ENCODE assay signal across 1 cellular context in genomic region chr10:78047314-78047891, GRCh38.
TF ChIP-seq lines count a peak whose summit lies in the region.

No MANE protein-coding gene starts in this region.

TF ChIP-seq in K562, 482 proteins besides CTCF, POLR2A, EP300 and RAD21 (continued from another document and continues in another):
- no peak for TF ChIP-seq ZNF449 (CRISPR knock-in tag; IDR thresholded peaks at IDR 0.05)
- TF ChIP-seq ELF1 (tag; IDR thresholded peaks at IDR 0.05) = no peak
- peak; percentile 31; the same call in 1 of the 2 replicates for TF ChIP-seq ATF7 (IDR thresholded peaks at IDR 0.05)
- TF ChIP-seq L3MBTL2 (IDR thresholded peaks at IDR 0.05) = peak; percentile 37; the same call in 1 of the 2 replicates
- TF ChIP-seq WHSC1 (IDR thresholded peaks at IDR 0.05; ENCODE audit: low read length) = no peak
- no peak for TF ChIP-seq BRF1 (IDR thresholded peaks at IDR 0.05; ENCODE audit: borderline replicate concordance, extremely low read depth, insufficient read length)
- no peak for TF ChIP-seq FOXA1 (IDR thresholded peaks at IDR 0.05; ENCODE audit: borderline replicate concordance)
- TF ChIP-seq ZNF41 (CRISPR knock-in tag; conservative IDR thresholded peaks at IDR 0.05) = 0 out of 2 replicates have a peak, but pooled peaks have one; percentile 25
- TF ChIP-seq, protein P1, sequence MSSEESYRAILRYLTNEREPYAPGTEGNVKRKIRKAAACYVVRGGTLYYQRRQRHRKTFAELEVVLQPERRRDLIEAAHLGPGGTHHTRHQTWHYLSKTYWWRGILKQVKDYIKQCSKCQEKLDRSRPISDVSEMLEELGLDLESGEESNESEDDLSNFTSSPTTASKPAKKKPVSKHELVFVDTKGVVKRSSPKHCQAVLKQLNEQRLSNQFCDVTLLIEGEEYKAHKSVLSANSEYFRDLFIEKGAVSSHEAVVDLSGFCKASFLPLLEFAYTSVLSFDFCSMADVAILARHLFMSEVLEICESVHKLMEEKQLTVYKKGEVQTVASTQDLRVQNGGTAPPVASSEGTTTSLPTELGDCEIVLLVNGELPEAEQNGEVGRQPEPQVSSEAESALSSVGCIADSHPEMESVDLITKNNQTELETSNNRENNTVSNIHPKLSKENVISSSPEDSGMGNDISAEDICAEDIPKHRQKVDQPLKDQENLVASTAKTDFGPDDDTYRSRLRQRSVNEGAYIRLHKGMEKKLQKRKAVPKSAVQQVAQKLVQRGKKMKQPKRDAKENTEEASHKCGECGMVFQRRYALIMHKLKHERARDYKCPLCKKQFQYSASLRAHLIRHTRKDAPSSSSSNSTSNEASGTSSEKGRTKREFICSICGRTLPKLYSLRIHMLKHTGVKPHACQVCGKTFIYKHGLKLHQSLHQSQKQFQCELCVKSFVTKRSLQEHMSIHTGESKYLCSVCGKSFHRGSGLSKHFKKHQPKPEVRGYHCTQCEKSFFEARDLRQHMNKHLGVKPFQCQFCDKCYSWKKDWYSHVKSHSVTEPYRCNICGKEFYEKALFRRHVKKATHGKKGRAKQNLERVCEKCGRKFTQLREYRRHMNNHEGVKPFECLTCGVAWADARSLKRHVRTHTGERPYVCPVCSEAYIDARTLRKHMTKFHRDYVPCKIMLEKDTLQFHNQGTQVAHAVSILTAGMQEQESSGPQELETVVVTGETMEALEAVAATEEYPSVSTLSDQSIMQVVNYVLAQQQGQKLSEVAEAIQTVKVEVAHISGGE (CRISPR knock-in tag; IDR thresholded peaks at IDR 0.05) = no peak
- peak; percentile 21; the same call in 1 of the 2 replicates for TF ChIP-seq CREB1 (IDR thresholded peaks at IDR 0.05)
- TF ChIP-seq CREB1 (CRISPR knock-in tag; IDR thresholded peaks at IDR 0.05) = 0 out of 2 replicates have a peak, but pooled peaks have one; percentile 45
- peak; percentile 68; the same call in 1 of the 2 replicates for TF ChIP-seq STAG1 (CRISPR knock-in tag; IDR thresholded peaks at IDR 0.05; ENCODE audit: borderline replicate concordance)
- TF ChIP-seq SMARCB1 (IDR thresholded peaks at IDR 0.05; ENCODE audit: insufficient read length, low read depth) = no peak
- peak; percentile 85 for TF ChIP-seq DEAF1 (CRISPR knock-in tag; IDR thresholded peaks at IDR 0.05)
- TF ChIP-seq, protein P2, sequence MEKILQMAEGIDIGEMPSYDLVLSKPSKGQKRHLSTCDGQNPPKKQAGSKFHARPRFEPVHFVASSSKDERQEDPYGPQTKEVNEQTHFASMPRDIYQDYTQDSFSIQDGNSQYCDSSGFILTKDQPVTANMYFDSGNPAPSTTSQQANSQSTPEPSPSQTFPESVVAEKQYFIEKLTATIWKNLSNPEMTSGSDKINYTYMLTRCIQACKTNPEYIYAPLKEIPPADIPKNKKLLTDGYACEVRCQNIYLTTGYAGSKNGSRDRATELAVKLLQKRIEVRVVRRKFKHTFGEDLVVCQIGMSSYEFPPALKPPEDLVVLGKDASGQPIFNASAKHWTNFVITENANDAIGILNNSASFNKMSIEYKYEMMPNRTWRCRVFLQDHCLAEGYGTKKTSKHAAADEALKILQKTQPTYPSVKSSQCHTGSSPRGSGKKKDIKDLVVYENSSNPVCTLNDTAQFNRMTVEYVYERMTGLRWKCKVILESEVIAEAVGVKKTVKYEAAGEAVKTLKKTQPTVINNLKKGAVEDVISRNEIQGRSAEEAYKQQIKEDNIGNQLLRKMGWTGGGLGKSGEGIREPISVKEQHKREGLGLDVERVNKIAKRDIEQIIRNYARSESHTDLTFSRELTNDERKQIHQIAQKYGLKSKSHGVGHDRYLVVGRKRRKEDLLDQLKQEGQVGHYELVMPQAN (IDR thresholded peaks at IDR 0.05; ENCODE audit: borderline replicate concordance) = no peak
- TF ChIP-seq KLF13 (tag; IDR thresholded peaks at IDR 0.05; ENCODE audit: borderline replicate concordance, low read depth) = no peak
- no peak for TF ChIP-seq ZBTB43 (CRISPR knock-in tag; IDR thresholded peaks at IDR 0.05)
- peak in 1 of 2 experiments; percentile 21; a peak in 1 of 4 replicates for TF ChIP-seq TEAD1 (CRISPR knock-in tag; IDR thresholded peaks at IDR 0.05)
- no peak for TF ChIP-seq FOXO4 (CRISPR knock-in tag; IDR thresholded peaks at IDR 0.05)
- TF ChIP-seq ZNF184 (CRISPR knock-in tag; IDR thresholded peaks at IDR 0.05) = no peak
- TF ChIP-seq ZFPM2 (CRISPR knock-in tag; IDR thresholded peaks at IDR 0.05) = no peak
- TF ChIP-seq JUN (IDR thresholded peaks at IDR 0.05; ENCODE audit: borderline replicate concordance, low read depth, low read length) = peak; percentile 31; the same call in 1 of the 2 replicates
- no peak for TF ChIP-seq JUN (CRISPR knock-in tag; IDR thresholded peaks at IDR 0.05; ENCODE audit: borderline replicate concordance)
- TF ChIP-seq FOSL1 (tag; conservative IDR thresholded peaks at IDR 0.05) = no peak
- no peak for TF ChIP-seq ETV1 (tag; conservative IDR thresholded peaks at IDR 0.05; ENCODE audit: low read depth)
- no peak for TF ChIP-seq ZNF143 (CRISPR knock-in tag; IDR thresholded peaks at IDR 0.05)
- TF ChIP-seq ZNF696 (CRISPR knock-in tag; conservative IDR thresholded peaks at IDR 0.05) = no peak
- TF ChIP-seq ZNF24 (IDR thresholded peaks at IDR 0.05) = peak; percentile 25; the same call in 1 of the 2 replicates
- no peak for TF ChIP-seq SMARCA4 (IDR thresholded peaks at IDR 0.05)
- TF ChIP-seq SAFB (IDR thresholded peaks at IDR 0.05; ENCODE audit: borderline replicate concordance, low read depth, low read length) = no peak
- TF ChIP-seq RHOXF2B (CRISPR knock-in tag; conservative IDR thresholded peaks at IDR 0.05) = no peak
- TF ChIP-seq SRSF7 (optimal IDR thresholded peaks at IDR 0.05; ENCODE audit: low read depth, low read length) = no peak
- TF ChIP-seq CBX2 (IDR thresholded peaks at IDR 0.05; ENCODE audit: insufficient read depth, low read length, poor library complexity, severe bottlenecking) = no peak
- no peak for TF ChIP-seq HDGF (IDR thresholded peaks at IDR 0.05)
- TF ChIP-seq RCOR1 (IDR thresholded peaks at IDR 0.05; ENCODE audit: borderline replicate concordance in 1 of 2, low read depth in 2 of 2, low read length in 2 of 2) = peak in 1 of 2 experiments; percentile 54; a peak in 1 of 4 replicates
- TF ChIP-seq MTF1 (CRISPR knock-in tag; IDR thresholded peaks at IDR 0.05; ENCODE audit: borderline replicate concordance) = no peak
- TF ChIP-seq ZNF384 (IDR thresholded peaks at IDR 0.05; ENCODE audit: low read depth, low read length) = peak; percentile 49; the same call in 1 of the 2 replicates
- no peak for TF ChIP-seq SUPT5H (IDR thresholded peaks at IDR 0.05)
- TF ChIP-seq SMAD1 (IDR thresholded peaks at IDR 0.05; ENCODE audit: low read depth, low read length, partially characterized antibody) = no peak
- no peak for TF ChIP-seq MAFK (IDR thresholded peaks at IDR 0.05; ENCODE audit: low read length)
- TF ChIP-seq PURB (CRISPR knock-in tag; IDR thresholded peaks at IDR 0.05; ENCODE audit: low read depth) = no peak
- no peak for TF ChIP-seq MYBL2 (IDR thresholded peaks at IDR 0.05; ENCODE audit: low read depth)
- TF ChIP-seq MYBL2 (CRISPR knock-in tag; IDR thresholded peaks at IDR 0.05; ENCODE audit: borderline replicate concordance) = no peak
- no peak for TF ChIP-seq CBX1 (IDR thresholded peaks at IDR 0.05; ENCODE audit: low read depth)
- peak; percentile 79 for TF ChIP-seq CREM (IDR thresholded peaks at IDR 0.05; ENCODE audit: low read depth)
- TF ChIP-seq EP400 (IDR thresholded peaks at IDR 0.05) = no peak
- no peak for TF ChIP-seq ZFP36 (IDR thresholded peaks at IDR 0.05; ENCODE audit: low read depth, low read length, partially characterized antibody)
- TF ChIP-seq, protein P3, sequence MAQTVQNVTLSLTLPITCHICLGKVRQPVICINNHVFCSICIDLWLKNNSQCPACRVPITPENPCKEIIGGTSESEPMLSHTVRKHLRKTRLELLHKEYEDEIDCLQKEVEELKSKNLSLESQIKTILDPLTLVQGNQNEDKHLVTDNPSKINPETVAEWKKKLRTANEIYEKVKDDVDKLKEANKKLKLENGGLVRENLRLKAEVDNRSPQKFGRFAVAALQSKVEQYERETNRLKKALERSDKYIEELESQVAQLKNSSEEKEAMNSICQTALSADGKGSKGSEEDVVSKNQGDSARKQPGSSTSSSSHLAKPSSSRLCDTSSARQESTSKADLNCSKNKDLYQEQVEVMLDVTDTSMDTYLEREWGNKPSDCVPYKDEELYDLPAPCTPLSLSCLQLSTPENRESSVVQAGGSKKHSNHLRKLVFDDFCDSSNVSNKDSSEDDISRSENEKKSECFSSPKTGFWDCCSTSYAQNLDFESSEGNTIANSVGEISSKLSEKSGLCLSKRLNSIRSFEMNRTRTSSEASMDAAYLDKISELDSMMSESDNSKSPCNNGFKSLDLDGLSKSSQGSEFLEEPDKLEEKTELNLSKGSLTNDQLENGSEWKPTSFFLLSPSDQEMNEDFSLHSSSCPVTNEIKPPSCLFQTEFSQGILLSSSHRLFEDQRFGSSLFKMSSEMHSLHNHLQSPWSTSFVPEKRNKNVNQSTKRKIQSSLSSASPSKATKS (CRISPR knock-in tag; IDR thresholded peaks at IDR 0.05) = no peak
- peak; percentile 48; the same call in 1 of the 2 replicates for TF ChIP-seq TFAP4 (CRISPR knock-in tag; IDR thresholded peaks at IDR 0.05; ENCODE audit: borderline replicate concordance)
- no peak for TF ChIP-seq FUS (optimal IDR thresholded peaks at IDR 0.05; ENCODE audit: low read depth, low read length)
- TF ChIP-seq SIN3A (IDR thresholded peaks at IDR 0.05; ENCODE audit: borderline replicate concordance in 2 of 2, control insufficient read depth in 1 of 2, low read depth in 2 of 2, low read length in 2 of 2) = no peak
- no peak for TF ChIP-seq E2F3 (CRISPR knock-in tag; IDR thresholded peaks at IDR 0.05)
- TF ChIP-seq SIN3B (IDR thresholded peaks at IDR 0.05; ENCODE audit: low read depth) = no peak
- TF ChIP-seq GATAD2B (IDR thresholded peaks at IDR 0.05; ENCODE audit: borderline replicate concordance) = no peak
- TF ChIP-seq POLR2G (IDR thresholded peaks at IDR 0.05; ENCODE audit: low read depth, low read length) = no peak
- no peak for TF ChIP-seq ZBTB12 (CRISPR knock-in tag; IDR thresholded peaks at IDR 0.05)
- no peak for TF ChIP-seq ZBED1 (IDR thresholded peaks at IDR 0.05)
- TF ChIP-seq ZNF717 (CRISPR knock-in tag; IDR thresholded peaks at IDR 0.05) = no peak
- TF ChIP-seq NFE2L1 (tag; IDR thresholded peaks at IDR 0.05; ENCODE audit: borderline replicate concordance, low read depth) = no peak
- TF ChIP-seq C11orf30 (IDR thresholded peaks at IDR 0.05; ENCODE audit: low read depth) = no peak
